In genomic region chr1:206005234-206005633, GRCh38 we compare ENCODE assay signal across 1 cellular context.
TF ChIP-seq lines count a peak whose summit lies in the region.

No MANE protein-coding gene starts in this region.

TF ChIP-seq in GM23338, 12 proteins besides CTCF, POLR2A, EP300 and RAD21 (continued from another document):
- TF ChIP-seq, protein P1, sequence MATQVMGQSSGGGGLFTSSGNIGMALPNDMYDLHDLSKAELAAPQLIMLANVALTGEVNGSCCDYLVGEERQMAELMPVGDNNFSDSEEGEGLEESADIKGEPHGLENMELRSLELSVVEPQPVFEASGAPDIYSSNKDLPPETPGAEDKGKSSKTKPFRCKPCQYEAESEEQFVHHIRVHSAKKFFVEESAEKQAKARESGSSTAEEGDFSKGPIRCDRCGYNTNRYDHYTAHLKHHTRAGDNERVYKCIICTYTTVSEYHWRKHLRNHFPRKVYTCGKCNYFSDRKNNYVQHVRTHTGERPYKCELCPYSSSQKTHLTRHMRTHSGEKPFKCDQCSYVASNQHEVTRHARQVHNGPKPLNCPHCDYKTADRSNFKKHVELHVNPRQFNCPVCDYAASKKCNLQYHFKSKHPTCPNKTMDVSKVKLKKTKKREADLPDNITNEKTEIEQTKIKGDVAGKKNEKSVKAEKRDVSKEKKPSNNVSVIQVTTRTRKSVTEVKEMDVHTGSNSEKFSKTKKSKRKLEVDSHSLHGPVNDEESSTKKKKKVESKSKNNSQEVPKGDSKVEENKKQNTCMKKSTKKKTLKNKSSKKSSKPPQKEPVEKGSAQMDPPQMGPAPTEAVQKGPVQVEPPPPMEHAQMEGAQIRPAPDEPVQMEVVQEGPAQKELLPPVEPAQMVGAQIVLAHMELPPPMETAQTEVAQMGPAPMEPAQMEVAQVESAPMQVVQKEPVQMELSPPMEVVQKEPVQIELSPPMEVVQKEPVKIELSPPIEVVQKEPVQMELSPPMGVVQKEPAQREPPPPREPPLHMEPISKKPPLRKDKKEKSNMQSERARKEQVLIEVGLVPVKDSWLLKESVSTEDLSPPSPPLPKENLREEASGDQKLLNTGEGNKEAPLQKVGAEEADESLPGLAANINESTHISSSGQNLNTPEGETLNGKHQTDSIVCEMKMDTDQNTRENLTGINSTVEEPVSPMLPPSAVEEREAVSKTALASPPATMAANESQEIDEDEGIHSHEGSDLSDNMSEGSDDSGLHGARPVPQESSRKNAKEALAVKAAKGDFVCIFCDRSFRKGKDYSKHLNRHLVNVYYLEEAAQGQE (IDR thresholded peaks at IDR 0.05; ENCODE audit: unreplicated experiment) = no peak
- TF ChIP-seq, protein P2, sequence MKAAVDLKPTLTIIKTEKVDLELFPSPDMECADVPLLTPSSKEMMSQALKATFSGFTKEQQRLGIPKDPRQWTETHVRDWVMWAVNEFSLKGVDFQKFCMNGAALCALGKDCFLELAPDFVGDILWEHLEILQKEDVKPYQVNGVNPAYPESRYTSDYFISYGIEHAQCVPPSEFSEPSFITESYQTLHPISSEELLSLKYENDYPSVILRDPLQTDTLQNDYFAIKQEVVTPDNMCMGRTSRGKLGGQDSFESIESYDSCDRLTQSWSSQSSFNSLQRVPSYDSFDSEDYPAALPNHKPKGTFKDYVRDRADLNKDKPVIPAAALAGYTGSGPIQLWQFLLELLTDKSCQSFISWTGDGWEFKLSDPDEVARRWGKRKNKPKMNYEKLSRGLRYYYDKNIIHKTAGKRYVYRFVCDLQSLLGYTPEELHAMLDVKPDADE (IDR thresholded peaks at IDR 0.05) = no peak
- no peak for TF ChIP-seq ZNF462 (CRISPR knock-in tag; IDR thresholded peaks at IDR 0.05)
